ENCODE assay signal across 16 cellular contexts in genomic region chr4:32207456-32207855, GRCh38.
A peak's percentile ranks its signal among the peaks of the same experiment; 100 is the strongest.
DNase-seq lines count a peak whose midpoint lies in the region; ATAC-seq and TF ChIP-seq lines count a peak whose summit lies in the region.
"Had no signal": no experiment of that assay in that cellular context is flagged by ENCODE, and none has a peak within 500 bp of the region (broad histone marks: within the 10 kb centered on the region; RNA-seq: fewer than 3 reads in every experiment).

No MANE protein-coding gene starts in this region.

- dilution Hi-C loops in mammary epithelial cell (cut with HindIII; ENCODE audit: low sequenced_read_pairs): no loop called here

- no peak for ATAC-seq in HG02798 (IDR thresholded peaks at IDR 0.05; ENCODE audit: poor library complexity, unreplicated experiment)

- H3K4me2 ChIP-seq in mammary epithelial cell (ENCODE audit: insufficient read depth, low read depth, low read length): no peak overlapping the region
- H3K4me2 ChIP-seq: BLaER1 had no signal

- H2AFZ ChIP-seq in mammary epithelial cell (ENCODE audit: low read depth, low read length): no peak overlapping the region

- H3K4me3 ChIP-seq in mammary epithelial cell (replicated peaks in 1 of 3; ENCODE audit: insufficient read depth in 1 of 3, low read depth in 2 of 3, low read length in 3 of 3) (no peak overlapping the region), breast epithelium (no peak overlapping the region), choroid plexus epithelial cell (ENCODE audit: low read depth, low read length) (no peak overlapping the region), fibroblast of the aortic adventitia (ENCODE audit: low read depth, low read length) (no peak overlapping the region), adrenal gland (no peak overlapping the region)
- H3K4me3 ChIP-seq: BLaER1, HAP-1 had no signal

- in situ Hi-C loops in mammary epithelial cell (cut with MboI; ENCODE audit: low sequenced_read_pairs in 2 of 2) (no loop called here), ACHN (cut with HindIII; ENCODE audit: low pct_ligation_motif_present, low pct_unique_long_range_greater_than_20kb, low sequenced_read_pairs) (no loop called here)

- CTCF ChIA-PET in mammary epithelial cell (lab: Charles Lee; ENCODE audit: low non-redundant PET): no interaction called here

- TF ChIP-seq CTCF in mammary epithelial cell (conservative IDR thresholded peaks at IDR 0.05 in 1 of 2, IDR thresholded peaks at IDR 0.05 in 1 of 2; ENCODE audit: extremely low read depth in 1 of 2, insufficient read depth in 1 of 2, low read depth in 1 of 2, low read length in 2 of 2) (no peak), breast epithelium (IDR thresholded peaks at IDR 0.05) (no peak), choroid plexus epithelial cell (conservative IDR thresholded peaks at IDR 0.05; ENCODE audit: low read depth, low read length) (no peak), fibroblast of the aortic adventitia (IDR thresholded peaks at IDR 0.05; ENCODE audit: insufficient read depth, low read length) (no peak), adrenal gland (IDR thresholded peaks at IDR 0.05) (no peak)

- H3K9me3 ChIP-seq in mammary epithelial cell (replicated peaks; ENCODE audit: insufficient read depth, low read length) (no peaks in the 10 kb centered on the region), breast epithelium (peaks cover 8 to 17% of the 10 kb centered on the region in 2 donors), adrenal gland (replicated peaks in 1 of 3) (no peaks in the 10 kb centered on the region)
- H3K9me3 ChIP-seq: Caco-2, HAP-1 had no signal

- H3K79me2 ChIP-seq in mammary epithelial cell (ENCODE audit: insufficient read depth, low read length): no peaks in the 10 kb centered on the region

- H3K27ac ChIP-seq in mammary epithelial cell (ENCODE audit: insufficient read depth, low read depth, low read length): no peak overlapping the region
- H3K27ac ChIP-seq in breast epithelium: no peak overlapping the region
- no peak overlapping the region for H3K27ac ChIP-seq in adrenal gland
- H3K27ac ChIP-seq: 22Rv1, BLaER1 had no signal

- H3K27me3 ChIP-seq in mammary epithelial cell (ENCODE audit: insufficient read depth, low read length): no peaks in the 10 kb centered on the region
- H3K27me3 ChIP-seq in breast epithelium: no peaks in the 10 kb centered on the region
- H3K27me3 ChIP-seq in adrenal gland: no peaks in the 10 kb centered on the region
- H3K27me3 ChIP-seq: BLaER1 had no signal

- H3K4me1 ChIP-seq in mammary epithelial cell (ENCODE audit: insufficient read depth, low read length) (no peaks in the 10 kb centered on the region), breast epithelium (no peaks in the 10 kb centered on the region), adrenal gland (replicated peaks in 1 of 2) (no peaks in the 10 kb centered on the region)
- H3K4me1 ChIP-seq: BLaER1, Caco-2, HAP-1 had no signal

- intact Hi-C loops in mammary epithelial cell (cut with micrococcal nuclease): no loop called here
- intact Hi-C loops in breast epithelium (cut with DNase I; ENCODE audit: low total_unique reads): no loop called here
- intact Hi-C loops in adrenal gland (cut with DNase I): no loop called here

- no TSS peak for BruUV-seq in mammary epithelial cell (replicated peaks; lab: Mats Ljungman, UMichigan)

- H3K9ac ChIP-seq in mammary epithelial cell (ENCODE audit: insufficient read depth, low read length): no peak overlapping the region
- H3K9ac ChIP-seq: BLaER1 had no signal

- no peaks in the 10 kb centered on the region for H4K20me1 ChIP-seq in mammary epithelial cell (ENCODE audit: insufficient read depth, low read length)
- H4K20me1 ChIP-seq: BLaER1 had no signal

- TF ChIP-seq POLR2A in breast epithelium (IDR thresholded peaks at IDR 0.05): no peak
- TF ChIP-seq POLR2A in adrenal gland (IDR thresholded peaks at IDR 0.05): no peak

- DNase-seq in mammary epithelial cell (peak; percentile 11), breast epithelium (ENCODE audit: low spot score in 2 of 2) (no peak), choroid plexus epithelial cell (ENCODE audit: low read depth) (peak; percentile 13), fibroblast of the aortic adventitia (ENCODE audit: low read depth) (peak; percentile 26), adrenal gland (no peak), ACHN (no peak)
- DNase-seq: AML-193; Caco-2; CD8-positive, alpha-beta memory T cell; DND-41; GF-D8; HFFc6 had no signal

- H3K36me3 ChIP-seq in mammary epithelial cell (ENCODE audit: insufficient read depth, low read length): no peaks in the 10 kb centered on the region
- H3K36me3 ChIP-seq in breast epithelium: no peaks in the 10 kb centered on the region
- H3K36me3 ChIP-seq in adrenal gland (replicated peaks in 1 of 2): no peaks in the 10 kb centered on the region
- H3K36me3 ChIP-seq: BLaER1, HAP-1 had no signal

Comparison
In these comparisons a context has a peak if more than half of its experiments do, and no peak if none do; other contexts are left out.
1. DNase-seq: peak in mammary epithelial cell (single experiment), choroid plexus epithelial cell (single experiment) and fibroblast of the aortic adventitia (single experiment); none in breast epithelium (0 of 2), adrenal gland (0 of 7) and ACHN (single experiment).